Comparison of ENCODE assay signal across 8 cellular contexts in the genomic region with DNA sequence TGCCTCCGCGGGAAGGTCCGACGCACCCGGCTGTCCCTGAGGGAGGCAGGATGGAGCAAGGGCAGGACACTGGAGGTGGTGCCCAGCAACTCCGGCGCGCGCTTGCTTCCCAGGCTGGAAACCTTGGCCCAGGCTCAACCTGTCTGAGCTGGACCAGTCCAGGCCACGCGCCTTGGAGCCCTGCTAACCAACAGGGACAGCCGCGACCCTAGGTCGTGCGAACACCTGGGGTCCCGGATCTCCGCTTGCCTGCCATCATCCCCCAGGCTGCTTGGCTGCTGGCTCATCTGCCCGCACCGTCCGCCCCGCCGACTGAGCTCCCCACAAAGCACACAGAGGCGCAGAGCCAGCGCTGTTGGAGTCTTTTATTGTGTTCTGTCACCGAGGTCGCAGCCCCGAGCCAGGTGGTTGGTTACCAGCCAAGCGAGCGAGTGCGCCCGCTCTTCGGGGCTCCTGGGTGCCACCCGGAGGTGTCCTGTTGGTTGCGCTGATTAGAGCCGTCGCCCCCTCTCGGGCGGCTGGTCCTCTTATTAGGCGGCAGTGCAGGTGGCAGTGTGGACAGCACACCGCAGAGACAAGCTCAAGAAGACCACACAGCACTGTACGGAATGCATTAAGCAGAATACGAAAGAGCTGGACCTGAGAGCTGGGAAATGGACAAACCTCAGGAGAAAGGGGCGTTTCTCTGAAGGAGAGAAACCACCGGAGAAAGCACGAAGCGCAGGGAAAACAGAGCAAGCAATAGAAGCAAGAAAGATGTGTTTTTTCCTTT. TPM values are rescaled to one million over a fixed set of nuclear protein-coding genes. Genes with fewer than 3 reads are reported as not detected.
DNase-seq lines count a peak whose midpoint lies in the region; ATAC-seq, FAIRE-seq and TF ChIP-seq lines count a peak whose summit lies in the region.

No MANE protein-coding gene starts in this region.

- BruUV-seq in MCF 10A (replicated peaks; lab: Mats Ljungman, UMichigan) (no TSS peak), HepG2 (replicated peaks; lab: Mats Ljungman, UMichigan) (no TSS peak)

- POLR2A ChIA-PET in MCF 10A (lab: Yijun Ruan, JAX) (interaction anchor here (0.9 to 2.8 kb wide), 3 partner anchors 209 to 793 kb away, joined by 3 to 15 read pairs (median 4); no protein-coding TSS in a partner anchor), HepG2 (lab: Yijun Ruan, JAX) (no interaction called here)

- H3K4me2 ChIP-seq in HepG2 (ENCODE audit: low read depth, low read length), result no peak overlapping the region

- H3K4me3 ChIP-seq in HepG2 (replicated peaks in 1 of 3; ENCODE audit: insufficient read depth in 1 of 3, low read depth in 2 of 3, low read length in 3 of 3), result no peak overlapping the region
- peak overlapping the region; percentile 32 to 43 for H3K4me3 ChIP-seq in vagina

- intact Hi-C loops in MCF 10A (cut with micrococcal nuclease) (loop anchor here (10.0 kb wide), 2 partner anchors 597 to 1527 kb away; no protein-coding TSS in a partner anchor), HepG2 (cut with micrococcal nuclease; ENCODE audit: unreplicated experiment) (loop anchor here (10.0 kb wide), 1 partner anchor 1347 kb away; no protein-coding TSS in a partner anchor), vagina (cut with DNase I) (loop anchor here (10.0 kb wide), 3 partner anchors 597 to 1457 kb away; no protein-coding TSS in a partner anchor)

- H3K4me3 Mint-ChIP-seq in activated naive CD4-positive, alpha-beta T cell treated with anti-CD3 and anti-CD28 coated beads, Interleukin-2, amount 50 U/mL, for 24 hours, result peak overlapping the region; percentile 26
- peak overlapping the region; percentile 99 for H3K4me3 Mint-ChIP-seq in MCF 10A (ENCODE audit: unreplicated experiment)
- H3K4me3 Mint-ChIP-seq in activated T-helper 17 cell treated with anti-CD3 and anti-CD28 coated beads, Interleukin-2, amount 50 U/mL, for 72 hours, result no peak overlapping the region

- no peak for DNase-seq in activated naive CD4-positive, alpha-beta T cell treated with anti-CD3 and anti-CD28 coated beads, Interleukin-2, amount 50 U/mL, for 16 hours
- DNase-seq in MCF 10A (ENCODE audit: unreplicated experiment) (peak; percentile 56), HepG2 (ENCODE audit: low spot score) (no peak), vagina (ENCODE audit: extremely low spot score in 2 of 2) (no peak)
- DNase-seq in stimulated activated CD4-positive, alpha-beta T cell treated with anti-CD3 and anti-CD28 coated beads, Interleukin-4, amount 100 ng/mL, for 1 hour, result no peak

- TF ChIP-seq EP300 in HepG2 (IDR thresholded peaks at IDR 0.05; ENCODE audit: low read depth in 2 of 2, low read length in 2 of 2) (no peak), HepG2 (CRISPR knock-in tag; IDR thresholded peaks at IDR 0.05; ENCODE audit: borderline replicate concordance) (no peak)

- H3K27me3 ChIP-seq in HepG2 (ENCODE audit: control insufficient read depth in 1 of 2, insufficient read depth in 2 of 2, low read length in 2 of 2), result peaks cover 3 to 46% of the 10 kb centered on the region in 2 experiments; a peak in 4 of 5 replicates
- H3K27me3 ChIP-seq in vagina, result no peaks in the 10 kb centered on the region

- H3K27me3 Mint-ChIP-seq in activated naive CD4-positive, alpha-beta T cell treated with anti-CD3 and anti-CD28 coated beads, Interleukin-2, amount 50 U/mL, for 24 hours, result peaks cover 49% of the 10 kb centered on the region
- H3K27me3 Mint-ChIP-seq in MCF 10A (ENCODE audit: insufficient read depth, unreplicated experiment), result no peaks in the 10 kb centered on the region
- peaks cover 62% of the 10 kb centered on the region for H3K27me3 Mint-ChIP-seq in activated T-helper 17 cell treated with anti-CD3 and anti-CD28 coated beads, Interleukin-2, amount 50 U/mL, for 72 hours

- no peaks in the 10 kb centered on the region for H3K36me3 ChIP-seq in HepG2 (replicated peaks in 1 of 2; ENCODE audit: control insufficient read depth in 1 of 2, insufficient read depth in 2 of 2, low read length in 2 of 2)
- no peaks in the 10 kb centered on the region for H3K36me3 ChIP-seq in vagina

- no peak overlapping the region for H3K27ac Mint-ChIP-seq in activated naive CD4-positive, alpha-beta T cell treated with anti-CD3 and anti-CD28 coated beads, Interleukin-2, amount 50 U/mL, for 24 hours
- H3K27ac Mint-ChIP-seq in MCF 10A (ENCODE audit: low read depth, unreplicated experiment), result peak overlapping the region; percentile 90
- H3K27ac Mint-ChIP-seq in activated T-helper 17 cell treated with anti-CD3 and anti-CD28 coated beads, Interleukin-2, amount 50 U/mL, for 72 hours, result no peak overlapping the region

- 34% methylated on average over 21 of the region's 46 CpGs for WGBS in HepG2 (ENCODE audit: low lambda C conversion rate)

- FAIRE-seq in HepG2 (lab: Jason Lieb, UNC), result no peak

- no peak for TF ChIP-seq RAD21 in HepG2 (CRISPR knock-in tag; IDR thresholded peaks at IDR 0.05)

- no peak for TF ChIP-seq POLR2A in HepG2 (IDR thresholded peaks at IDR 0.05; ENCODE audit: insufficient read depth in 1 of 2, low read depth in 2 of 2, low read length in 2 of 2)
- no peak for TF ChIP-seq POLR2A in vagina (IDR thresholded peaks at IDR 0.05)

- H3K4me1 ChIP-seq in HepG2 (ENCODE audit: insufficient read depth, low read length) (no peaks in the 10 kb centered on the region), vagina (peaks cover 41% of the 10 kb centered on the region)

- no peaks in the 10 kb centered on the region for H3K79me2 ChIP-seq in HepG2 (ENCODE audit: insufficient read depth, low read length)

- H3K9ac ChIP-seq in HepG2 (ENCODE audit: insufficient read depth, low read depth, low read length), result no peak overlapping the region

- H3K9me3 Mint-ChIP-seq in activated naive CD4-positive, alpha-beta T cell treated with anti-CD3 and anti-CD28 coated beads, Interleukin-2, amount 50 U/mL, for 24 hours, result no peaks in the 10 kb centered on the region
- H3K9me3 Mint-ChIP-seq in MCF 10A (ENCODE audit: unreplicated experiment), result no peaks in the 10 kb centered on the region
- no peaks in the 10 kb centered on the region for H3K9me3 Mint-ChIP-seq in activated T-helper 17 cell treated with anti-CD3 and anti-CD28 coated beads, Interleukin-2, amount 50 U/mL, for 72 hours

- ATAC-seq in HepG2 (peak; percentile 44; the same call in 1 of the 3 replicates), GM21367 (IDR thresholded peaks at IDR 0.05; ENCODE audit: unreplicated experiment) (no peak)
- ATAC-seq in activated T-helper 17 cell treated with anti-CD3 and anti-CD28 coated beads, Interleukin-2, amount 50 U/mL, for 72 hours (replicated peaks), result no peak

- in situ Hi-C loops in HepG2 (cut with HindIII; ENCODE audit: extremely low pct_ligation_motif_present, low pct_unique_long_range_greater_than_20kb), result loop anchor here (10.0 to 25.0 kb wide), 6 partner anchors 447 to 1465 kb away; no protein-coding TSS in a partner anchor

- H4K20me1 ChIP-seq in HepG2 (ENCODE audit: insufficient read depth, low read length), result no peaks in the 10 kb centered on the region

- H3K9me3 ChIP-seq in HepG2 (ENCODE audit: low read length), result no peaks in the 10 kb centered on the region
- H3K9me3 ChIP-seq in vagina, result no peaks in the 10 kb centered on the region

- H3K36me3 Mint-ChIP-seq in activated naive CD4-positive, alpha-beta T cell treated with anti-CD3 and anti-CD28 coated beads, Interleukin-2, amount 50 U/mL, for 24 hours, result no peaks in the 10 kb centered on the region
- H3K36me3 Mint-ChIP-seq in MCF 10A (ENCODE audit: insufficient read depth, unreplicated experiment), result peaks cover 5% of the 10 kb centered on the region
- peaks cover 6% of the 10 kb centered on the region for H3K36me3 Mint-ChIP-seq in activated T-helper 17 cell treated with anti-CD3 and anti-CD28 coated beads, Interleukin-2, amount 50 U/mL, for 72 hours (ENCODE audit: low read depth)

- CTCF ChIA-PET in MCF 10A (lab: Yijun Ruan, JAX) (interaction anchor here (0.5 to 11.0 kb wide), 37 partner anchors 8 to 1321 kb away, joined by 3 to 151 read pairs (median 3); no protein-coding TSS in a partner anchor), HepG2 (lab: Yijun Ruan, JAX; ENCODE audit: low intra/inter-chr PET ratio, low total read pairs) (no interaction called here)

- H2AFZ ChIP-seq in HepG2 (ENCODE audit: low read length), result no peak overlapping the region

- H3K27ac ChIP-seq in HepG2 (ENCODE audit: extremely low read length, insufficient read depth, low read length) (no peak overlapping the region), vagina (peak overlapping the region; percentile 87)

- TF ChIP-seq CTCF in MCF 10A (IDR thresholded peaks at IDR 0.05; ENCODE audit: unreplicated experiment), result no peak
- no peak for TF ChIP-seq CTCF in HepG2 (CRISPR knock-in tag; IDR thresholded peaks at IDR 0.05)
- TF ChIP-seq CTCF in vagina (IDR thresholded peaks at IDR 0.05), result no peak

- peaks cover 42% of the 10 kb centered on the region for H3K4me1 Mint-ChIP-seq in activated naive CD4-positive, alpha-beta T cell treated with anti-CD3 and anti-CD28 coated beads, Interleukin-2, amount 50 U/mL, for 24 hours
- peaks cover 35% of the 10 kb centered on the region for H3K4me1 Mint-ChIP-seq in MCF 10A (ENCODE audit: insufficient read depth, unreplicated experiment)
- H3K4me1 Mint-ChIP-seq in activated T-helper 17 cell treated with anti-CD3 and anti-CD28 coated beads, Interleukin-2, amount 50 U/mL, for 72 hours, result peaks cover 9% of the 10 kb centered on the region

RNA-seq across cellular contexts. Expression of a gene that starts 3.8 kb away (rescaled TPM):
- total RNA-seq in MCF 10A (2022) (110 and 136 TPM in 2 replicates), HepG2 (2016; rRNA removed; fragmentation: Illumina TruSeq; extraction: Trizol) (0.02 TPM in 1 of 2 replicates, not detected in the other), vagina (130 TPM)
- total RNA-seq in HepG2 (2016; cell fraction: cytosol; rRNA removed; fragmentation: Illumina TruSeq; extraction: Trizol; ENCODE audit: low read depth), result not detected in 2 replicates
- total RNA-seq in HepG2 (2016; cell fraction: insoluble cytoplasmic fraction; rRNA removed; fragmentation: Illumina TruSeq; extraction: Trizol), result not detected in 2 replicates
- total RNA-seq in HepG2 (2016; cell fraction: membrane; rRNA removed; fragmentation: Illumina TruSeq; extraction: Trizol), result not detected in 2 replicates
- total RNA-seq in HepG2 (2016; cell fraction: nucleus; rRNA removed; fragmentation: Illumina TruSeq; extraction: Trizol), result 0.06 TPM in 1 of 2 replicates, not detected in the other
- 0.20 TPM in 1 of 2 replicates, not detected in the other for polyA plus RNA-seq in HepG2 (2011; rRNA removed)
- polyA plus RNA-seq in HepG2 (2011; cell fraction: cytosol; rRNA removed), result 0.01 TPM in 1 of 2 replicates, not detected in the other
- 0.07 TPM in 1 of 2 replicates, not detected in the other for polyA plus RNA-seq in HepG2 (2011; cell fraction: nucleus; rRNA removed)
- 0.01 TPM in 1 of 2 replicates, not detected in the other for polyA plus RNA-seq in HepG2 (2012)
- not detected in 2 replicates for polyA plus RNA-seq in HepG2 (2016; cell fraction: cytosol; fragmentation: Illumina TruSeq; extraction: Trizol; ENCODE audit: low read depth)
- polyA plus RNA-seq in HepG2 (2016; cell fraction: insoluble cytoplasmic fraction; fragmentation: Illumina TruSeq; extraction: Trizol; ENCODE audit: low read depth), result not detected in 2 replicates
- polyA plus RNA-seq in HepG2 (2016; cell fraction: membrane; fragmentation: Illumina TruSeq; extraction: Trizol; ENCODE audit: low read depth), result not detected in 2 replicates
- 0.12 TPM in 1 of 2 replicates, not detected in the other for polyA plus RNA-seq in HepG2 (2016; cell fraction: nucleus; fragmentation: Illumina TruSeq; extraction: Trizol; ENCODE audit: insufficient read depth, low read depth)
- 328 TPM in 1 of 2 replicates, not detected in the other for polyA minus RNA-seq in HepG2 (2011; rRNA and poly(A)+ RNA removed; ENCODE audit: low replicate concordance)
- 0.79 and 2.3 TPM in 2 replicates for polyA minus RNA-seq in HepG2 (2011; cell fraction: cytosol; rRNA and poly(A)+ RNA removed)
- polyA minus RNA-seq in HepG2 (2011; cell fraction: nucleus; rRNA and poly(A)+ RNA removed), result 0.12 and 0.77 TPM in 2 replicates
- not detected for total RNA-seq in activated T-helper 17 cell treated with anti-CD3 and anti-CD28 coated beads, Interleukin-2, amount 50 U/mL, for 72 hours

RNA-seq across cellular contexts. Expression of a gene that starts 41.5 kb away (rescaled TPM):
- total RNA-seq in MCF 10A (2022) (316 and 375 TPM in 2 replicates), HepG2 (2016; rRNA removed; fragmentation: Illumina TruSeq; extraction: Trizol) (481 and 556 TPM in 2 replicates), vagina (286 TPM)
- total RNA-seq in HepG2 (2016; cell fraction: cytosol; rRNA removed; fragmentation: Illumina TruSeq; extraction: Trizol; ENCODE audit: low read depth), result 280 and 328 TPM in 2 replicates
- 517 and 605 TPM in 2 replicates for total RNA-seq in HepG2 (2016; cell fraction: insoluble cytoplasmic fraction; rRNA removed; fragmentation: Illumina TruSeq; extraction: Trizol)
- 294 and 325 TPM in 2 replicates for total RNA-seq in HepG2 (2016; cell fraction: membrane; rRNA removed; fragmentation: Illumina TruSeq; extraction: Trizol)
- total RNA-seq in HepG2 (2016; cell fraction: nucleus; rRNA removed; fragmentation: Illumina TruSeq; extraction: Trizol), result 231 and 261 TPM in 2 replicates
- polyA plus RNA-seq in HepG2 (2011; rRNA removed), result 311 and 407 TPM in 2 replicates
- 137 and 186 TPM in 2 replicates for polyA plus RNA-seq in HepG2 (2011; cell fraction: cytosol; rRNA removed)
- polyA plus RNA-seq in HepG2 (2011; cell fraction: nucleus; rRNA removed), result 59.1 and 61.9 TPM in 2 replicates
- polyA plus RNA-seq in HepG2 (2012), result 241 and 395 TPM in 2 replicates
- polyA plus RNA-seq in HepG2 (2016; cell fraction: cytosol; fragmentation: Illumina TruSeq; extraction: Trizol; ENCODE audit: low read depth), result 218 and 256 TPM in 2 replicates
- polyA plus RNA-seq in HepG2 (2016; cell fraction: insoluble cytoplasmic fraction; fragmentation: Illumina TruSeq; extraction: Trizol; ENCODE audit: low read depth), result 311 and 334 TPM in 2 replicates
- 165 and 228 TPM in 2 replicates for polyA plus RNA-seq in HepG2 (2016; cell fraction: membrane; fragmentation: Illumina TruSeq; extraction: Trizol; ENCODE audit: low read depth)
- 278 and 326 TPM in 2 replicates for polyA plus RNA-seq in HepG2 (2016; cell fraction: nucleus; fragmentation: Illumina TruSeq; extraction: Trizol; ENCODE audit: insufficient read depth, low read depth)
- polyA minus RNA-seq in HepG2 (2011; rRNA and poly(A)+ RNA removed; ENCODE audit: low replicate concordance), result 63.3 and 108 TPM in 2 replicates
- polyA minus RNA-seq in HepG2 (2011; cell fraction: cytosol; rRNA and poly(A)+ RNA removed), result 36.2 and 38.6 TPM in 2 replicates
- 17.8 and 18.6 TPM in 2 replicates for polyA minus RNA-seq in HepG2 (2011; cell fraction: nucleus; rRNA and poly(A)+ RNA removed)
- 100 to 1,000 TPM; 260 to 372 TPM for total RNA-seq in activated T-helper 17 cell treated with anti-CD3 and anti-CD28 coated beads, Interleukin-2, amount 50 U/mL, for 72 hours

Comparison
In these comparisons a context has a peak if more than half of its experiments do, and no peak if none do; other contexts are left out.
1. H3K4me3 ChIP-seq: peak in vagina (2 of 2); none in HepG2 (0 of 3).
2. RNA of a gene that starts 3.8 kb away (total RNA-seq): 110 to 136 TPM in MCF 10A and 130 TPM in vagina (single experiment); not detected in activated T-helper 17 cell treated with anti-CD3 and anti-CD28 coated beads, Interleukin-2, amount 50 U/mL, for 72 hours and 0.02 to 0.06 TPM in HepG2; every median in the first group is over 100 times any median in the second.